In the genomic region with DNA sequence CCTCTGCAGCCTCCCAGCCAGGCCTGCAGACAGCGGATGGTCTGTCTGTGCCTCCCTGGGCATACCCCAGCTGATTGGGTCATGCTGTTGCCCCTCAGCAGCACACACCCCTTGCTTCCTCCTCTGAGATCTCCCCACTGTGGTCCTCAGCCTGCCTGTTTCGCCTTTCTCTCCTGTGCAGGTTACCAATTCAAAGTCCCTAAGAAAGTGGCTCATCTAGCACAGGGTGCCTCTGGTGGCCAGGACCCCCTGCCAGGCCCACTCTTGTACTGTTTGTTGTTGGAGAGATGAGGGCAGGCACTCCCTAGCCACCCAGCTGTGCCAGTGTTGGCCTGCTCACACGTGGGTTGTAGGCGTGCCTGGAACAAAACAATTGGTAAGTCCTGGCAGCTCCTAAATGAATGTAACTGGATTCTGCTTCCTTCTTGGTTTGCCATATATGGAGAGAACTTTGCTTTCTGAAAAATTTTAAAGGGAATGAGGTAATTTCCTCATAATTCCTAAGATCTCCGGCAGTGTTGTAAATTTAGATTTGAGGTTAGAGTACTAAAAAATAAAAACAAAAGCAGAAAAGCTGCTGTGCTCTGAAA, we compare ENCODE assay signal across 8 cellular contexts.
DNase-seq lines count a peak whose midpoint lies in the region; ATAC-seq, FAIRE-seq and TF ChIP-seq lines count a peak whose summit lies in the region.

No MANE protein-coding gene starts in this region.

- H3K9me3 ChIP-seq in subcutaneous abdominal adipose tissue (ENCODE audit: control insufficient read depth in 5 of 5, low read length in 5 of 5), result no peaks in the 10 kb centered on the region
- no peaks in the 10 kb centered on the region for H3K9me3 ChIP-seq in CD8-positive, alpha-beta T cell (ENCODE audit: low read length)

- no peaks in the 10 kb centered on the region for H3K27me3 ChIP-seq in subcutaneous abdominal adipose tissue (ENCODE audit: control insufficient read depth in 5 of 5, insufficient read depth in 4 of 5, low read length in 5 of 5)
- no peaks in the 10 kb centered on the region for H3K27me3 ChIP-seq in CD8-positive, alpha-beta T cell (ENCODE audit: insufficient read depth, low read length)

- H3K4me1 ChIP-seq in subcutaneous abdominal adipose tissue (ENCODE audit: control insufficient read depth in 5 of 5, insufficient read depth in 5 of 5, low read length in 5 of 5), result peaks cover 0 to 24% (median 22%) of the 10 kb centered on the region in 5 donors
- H3K4me1 ChIP-seq in CD8-positive, alpha-beta T cell (ENCODE audit: insufficient read depth, low read length), result no peaks in the 10 kb centered on the region

- peak overlapping the region in 2 of 5 donors; percentile 2 to 21 for H3K9ac ChIP-seq in subcutaneous abdominal adipose tissue (ENCODE audit: low read length in 5 of 5)

- no peak overlapping the region for H3K4me3 ChIP-seq in subcutaneous abdominal adipose tissue (ENCODE audit: low read depth in 1 of 5, low read length in 5 of 5)
- no peak overlapping the region for H3K4me3 ChIP-seq in CD8-positive, alpha-beta T cell (ENCODE audit: low read depth, low read length)

- peak; percentile 99 for ATAC-seq in WTC11
- ATAC-seq in GM21786 (IDR thresholded peaks at IDR 0.05; ENCODE audit: unreplicated experiment), result no peak
- ATAC-seq in CD8-positive, alpha-beta T cell, result no peak

- H3K27me3 Mint-ChIP-seq in WTC11 (ENCODE audit: low read depth), result no peaks in the 10 kb centered on the region
- peaks cover 5% of the 10 kb centered on the region for H3K27me3 Mint-ChIP-seq in CD8-positive, alpha-beta T cell (ENCODE audit: low read depth)
- H3K27me3 Mint-ChIP-seq in activated CD4-positive, alpha-beta memory T cell treated with anti-CD3 and anti-CD28 coated beads for 36 hours, result peaks cover 14% of the 10 kb centered on the region

- no peak overlapping the region; the same call in 1 of the 2 replicates for H3K4me3 Mint-ChIP-seq in WTC11
- no peak overlapping the region for H3K4me3 Mint-ChIP-seq in CD8-positive, alpha-beta T cell
- H3K4me3 Mint-ChIP-seq in activated CD4-positive, alpha-beta memory T cell treated with anti-CD3 and anti-CD28 coated beads for 36 hours, result no peak overlapping the region

- DNase-seq in HTR-8/SVneo (ENCODE audit: insufficient read length, low spot score) (peak; percentile 57), WTC11 (ENCODE audit: low spot score) (peak; percentile 44), hypothalamus (lab: John Stamatoyannopoulos, UW) (peak in 43 of 51 donors; percentile 14 to 87 (median 63)), foreskin melanocyte (no peak)
- no peak for DNase-seq in CD8-positive, alpha-beta T cell
- no peak for DNase-seq in activated CD4-positive, alpha-beta memory T cell treated with anti-CD3 and anti-CD28 coated beads for 36 hours

- POLR2A ChIA-PET in WTC11 (lab: Charles Lee), result interaction anchor here (3.4 kb wide), 1 partner anchor 12 kb away, joined by 12 read pairs; no protein-coding TSS in a partner anchor
- POLR2A ChIA-PET in CD8-positive, alpha-beta T cell (lab: Charles Lee), result no interaction called here
- POLR2A ChIA-PET in activated CD4-positive, alpha-beta memory T cell treated with anti-CD3 and anti-CD28 coated beads for 36 hours (lab: Charles Lee), result no interaction called here

- H3K36me3 Mint-ChIP-seq in WTC11, result no peaks in the 10 kb centered on the region
- H3K36me3 Mint-ChIP-seq in CD8-positive, alpha-beta T cell, result no peaks in the 10 kb centered on the region
- H3K36me3 Mint-ChIP-seq in activated CD4-positive, alpha-beta memory T cell treated with anti-CD3 and anti-CD28 coated beads for 36 hours, result no peaks in the 10 kb centered on the region

- FAIRE-seq in HTR-8/SVneo (lab: Jason Lieb, UNC), result peak; percentile 94

- H3K9me3 Mint-ChIP-seq in WTC11, result no peaks in the 10 kb centered on the region
- no peaks in the 10 kb centered on the region for H3K9me3 Mint-ChIP-seq in CD8-positive, alpha-beta T cell
- no peaks in the 10 kb centered on the region for H3K9me3 Mint-ChIP-seq in activated CD4-positive, alpha-beta memory T cell treated with anti-CD3 and anti-CD28 coated beads for 36 hours

- H3K4me1 Mint-ChIP-seq in WTC11, result peaks cover 22% of the 10 kb centered on the region
- no peaks in the 10 kb centered on the region for H3K4me1 Mint-ChIP-seq in CD8-positive, alpha-beta T cell (ENCODE audit: low read depth)
- H3K4me1 Mint-ChIP-seq in activated CD4-positive, alpha-beta memory T cell treated with anti-CD3 and anti-CD28 coated beads for 36 hours (ENCODE audit: low read depth), result no peaks in the 10 kb centered on the region

- H3K36me3 ChIP-seq in subcutaneous abdominal adipose tissue (ENCODE audit: control insufficient read depth in 5 of 5, insufficient read depth in 5 of 5, low read length in 5 of 5), result no peaks in the 10 kb centered on the region
- no peaks in the 10 kb centered on the region for H3K36me3 ChIP-seq in CD8-positive, alpha-beta T cell (ENCODE audit: insufficient read depth, low read length)

- no peak for TF ChIP-seq CTCF in WTC11 (IDR thresholded peaks at IDR 0.05)
- no peak for TF ChIP-seq CTCF in CD8-positive, alpha-beta T cell (IDR thresholded peaks at IDR 0.05)

- CTCF ChIA-PET in WTC11 (lab: Charles Lee), result interaction anchor here (0.9 to 2.1 kb wide), 6 partner anchors 9 to 453 kb away, joined by 3 to 16 read pairs (median 4); no protein-coding TSS in a partner anchor
- CTCF ChIA-PET in CD8-positive, alpha-beta T cell (lab: Charles Lee), result no interaction called here
- CTCF ChIA-PET in activated CD4-positive, alpha-beta memory T cell treated with anti-CD3 and anti-CD28 coated beads for 36 hours (lab: Charles Lee), result no interaction called here

- H3K27ac ChIP-seq in subcutaneous abdominal adipose tissue (ENCODE audit: low read depth, low read length), result peak overlapping the region; percentile 88
- no peak overlapping the region for H3K27ac ChIP-seq in CD8-positive, alpha-beta T cell (ENCODE audit: low read depth, low read length)

- intact Hi-C loops in CD8-positive, alpha-beta T cell (cut with DNase I, micrococcal nuclease), result no loop called here
- intact Hi-C loops in activated CD4-positive, alpha-beta memory T cell treated with anti-CD3 and anti-CD28 coated beads for 36 hours (cut with micrococcal nuclease), result no loop called here

- peak overlapping the region; percentile 89 for H3K27ac Mint-ChIP-seq in WTC11
- H3K27ac Mint-ChIP-seq in CD8-positive, alpha-beta T cell, result no peak overlapping the region
- H3K27ac Mint-ChIP-seq in activated CD4-positive, alpha-beta memory T cell treated with anti-CD3 and anti-CD28 coated beads for 36 hours, result no peak overlapping the region

TF ChIP-seq in WTC11, 78 proteins besides CTCF, POLR2A, EP300 and RAD21 (continues in another document):
- TF ChIP-seq SMAD3 (CRISPR knock-in tag; IDR thresholded peaks at IDR 0.05; ENCODE audit: borderline replicate concordance), result no peak
- no peak for TF ChIP-seq CREB1 (CRISPR knock-in tag; IDR thresholded peaks at IDR 0.05)
- TF ChIP-seq, protein P1, sequence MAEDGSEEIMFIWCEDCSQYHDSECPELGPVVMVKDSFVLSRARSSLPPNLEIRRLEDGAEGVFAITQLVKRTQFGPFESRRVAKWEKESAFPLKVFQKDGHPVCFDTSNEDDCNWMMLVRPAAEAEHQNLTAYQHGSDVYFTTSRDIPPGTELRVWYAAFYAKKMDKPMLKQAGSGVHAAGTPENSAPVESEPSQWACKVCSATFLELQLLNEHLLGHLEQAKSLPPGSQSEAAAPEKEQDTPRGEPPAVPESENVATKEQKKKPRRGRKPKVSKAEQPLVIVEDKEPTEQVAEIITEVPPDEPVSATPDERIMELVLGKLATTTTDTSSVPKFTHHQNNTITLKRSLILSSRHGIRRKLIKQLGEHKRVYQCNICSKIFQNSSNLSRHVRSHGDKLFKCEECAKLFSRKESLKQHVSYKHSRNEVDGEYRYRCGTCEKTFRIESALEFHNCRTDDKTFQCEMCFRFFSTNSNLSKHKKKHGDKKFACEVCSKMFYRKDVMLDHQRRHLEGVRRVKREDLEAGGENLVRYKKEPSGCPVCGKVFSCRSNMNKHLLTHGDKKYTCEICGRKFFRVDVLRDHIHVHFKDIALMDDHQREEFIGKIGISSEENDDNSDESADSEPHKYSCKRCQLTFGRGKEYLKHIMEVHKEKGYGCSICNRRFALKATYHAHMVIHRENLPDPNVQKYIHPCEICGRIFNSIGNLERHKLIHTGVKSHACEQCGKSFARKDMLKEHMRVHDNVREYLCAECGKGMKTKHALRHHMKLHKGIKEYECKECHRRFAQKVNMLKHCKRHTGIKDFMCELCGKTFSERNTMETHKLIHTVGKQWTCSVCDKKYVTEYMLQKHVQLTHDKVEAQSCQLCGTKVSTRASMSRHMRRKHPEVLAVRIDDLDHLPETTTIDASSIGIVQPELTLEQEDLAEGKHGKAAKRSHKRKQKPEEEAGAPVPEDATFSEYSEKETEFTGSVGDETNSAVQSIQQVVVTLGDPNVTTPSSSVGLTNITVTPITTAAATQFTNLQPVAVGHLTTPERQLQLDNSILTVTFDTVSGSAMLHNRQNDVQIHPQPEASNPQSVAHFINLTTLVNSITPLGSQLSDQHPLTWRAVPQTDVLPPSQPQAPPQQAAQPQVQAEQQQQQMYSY (CRISPR knock-in tag; IDR thresholded peaks at IDR 0.05), result no peak
- TF ChIP-seq, protein P2, sequence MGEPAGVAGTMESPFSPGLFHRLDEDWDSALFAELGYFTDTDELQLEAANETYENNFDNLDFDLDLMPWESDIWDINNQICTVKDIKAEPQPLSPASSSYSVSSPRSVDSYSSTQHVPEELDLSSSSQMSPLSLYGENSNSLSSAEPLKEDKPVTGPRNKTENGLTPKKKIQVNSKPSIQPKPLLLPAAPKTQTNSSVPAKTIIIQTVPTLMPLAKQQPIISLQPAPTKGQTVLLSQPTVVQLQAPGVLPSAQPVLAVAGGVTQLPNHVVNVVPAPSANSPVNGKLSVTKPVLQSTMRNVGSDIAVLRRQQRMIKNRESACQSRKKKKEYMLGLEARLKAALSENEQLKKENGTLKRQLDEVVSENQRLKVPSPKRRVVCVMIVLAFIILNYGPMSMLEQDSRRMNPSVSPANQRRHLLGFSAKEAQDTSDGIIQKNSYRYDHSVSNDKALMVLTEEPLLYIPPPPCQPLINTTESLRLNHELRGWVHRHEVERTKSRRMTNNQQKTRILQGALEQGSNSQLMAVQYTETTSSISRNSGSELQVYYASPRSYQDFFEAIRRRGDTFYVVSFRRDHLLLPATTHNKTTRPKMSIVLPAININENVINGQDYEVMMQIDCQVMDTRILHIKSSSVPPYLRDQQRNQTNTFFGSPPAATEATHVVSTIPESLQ (CRISPR knock-in tag; IDR thresholded peaks at IDR 0.05), result no peak
- no peak for TF ChIP-seq TCF7 (CRISPR knock-in tag; IDR thresholded peaks at IDR 0.05; ENCODE audit: low read depth)

Comparison
In these comparisons a context has a peak if more than half of its experiments do, and no peak if none do; other contexts are left out.
1. DNase-seq: peak in HTR-8/SVneo (single experiment), WTC11 (single experiment) and hypothalamus (43 of 51); none in foreskin melanocyte (single experiment), CD8-positive, alpha-beta T cell (0 of 7) and activated CD4-positive, alpha-beta memory T cell treated with anti-CD3 and anti-CD28 coated beads for 36 hours (single experiment).